In the genomic region with DNA sequence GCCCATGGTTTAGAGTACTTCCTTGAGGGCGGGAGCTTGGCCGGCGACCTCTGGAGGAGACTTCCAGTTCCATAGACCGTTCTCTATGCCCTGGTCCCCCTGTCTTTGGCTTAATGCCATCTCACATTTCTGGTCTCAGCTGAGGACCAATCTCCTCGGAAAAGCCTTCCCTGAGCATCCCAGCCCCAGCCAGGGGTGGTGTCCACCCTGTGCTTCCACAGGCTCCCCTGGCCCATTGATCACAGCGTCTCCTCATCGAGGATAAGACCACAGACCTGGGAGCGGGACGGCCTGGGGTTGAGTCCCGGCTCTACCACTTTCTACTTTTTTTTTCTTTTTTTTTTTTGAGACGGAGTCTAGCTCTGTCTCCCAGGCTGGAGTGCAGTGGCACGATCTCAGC, we compare ENCODE assay signal across 24 cellular contexts. TPM values are rescaled to one million over a fixed set of nuclear protein-coding genes. Genes with fewer than 3 reads are reported as not detected.
"Had no signal": no experiment of that assay in that cellular context is flagged by ENCODE, and none has a peak within 500 bp of the region (broad histone marks: within the 10 kb centered on the region; RNA-seq: fewer than 3 reads in every experiment).

No MANE protein-coding gene starts in this region.

- H3K9me3 ChIP-seq: left ventricle myocardium inferior, mucosa of descending colon, pancreas, prostate gland, suprapubic skin, thoracic aorta, tibial nerve, uterus had no signal

- H3K27me3 Mint-ChIP-seq: naive thymus-derived CD4-positive, alpha-beta T cell; natural killer cell treated with Interleukin-12 subunit alpha and Interleukin-12 subunit beta and Interleukin-15 and Interleukin-18, amount 100 ng/mL, for 72 hours; stimulated activated naive CD8-positive, alpha-beta T cell treated with anti-CD3 and anti-CD28 coated beads, Interleukin-15, Interleukin-2, amounts not matched to agents 100 ng/mL and 50 ng/mL, for 24 hours; type B pancreatic cell had no signal

- H3K36me3 ChIP-seq: left ventricle myocardium inferior, pancreas, prostate gland, suprapubic skin, thoracic aorta, tibial nerve, uterus had no signal

- DNase-seq: islet precursor cell; left ventricle myocardium inferior; midbrain; mucosa of descending colon; naive thymus-derived CD4-positive, alpha-beta T cell; pancreas; retina; stimulated activated CD4-positive, alpha-beta T cell treated with anti-CD3 and anti-CD28 coated beads, Interleukin-12 subunit alpha, Interleukin-12 subunit beta, amount 100 ng/mL, for 4 hours; stimulated activated CD4-positive, alpha-beta T cell treated with anti-CD3 and anti-CD28 coated beads, Interleukin-15, amount 100 ng/mL, for 24 hours; stimulated activated CD4-positive, alpha-beta T cell treated with anti-CD3 and anti-CD28 coated beads, Interleukin-2, amount 100 ng/mL, for 24 hours; stimulated activated CD4-positive, alpha-beta T cell treated with anti-CD3 and anti-CD28 coated beads, Interleukin-4, amount 100 ng/mL, for 1 hour; stimulated activated naive CD4-positive, alpha-beta T cell had no signal

- FAIRE-seq: pancreas had no signal

- H3K27ac Mint-ChIP-seq: naive thymus-derived CD4-positive, alpha-beta T cell; stimulated activated naive CD8-positive, alpha-beta T cell treated with anti-CD3 and anti-CD28 coated beads, Interleukin-15, Interleukin-2, amounts not matched to agents 100 ng/mL and 50 ng/mL, for 24 hours; type B pancreatic cell had no signal

- H3K27ac ChIP-seq: left ventricle myocardium inferior, pancreas, prostate gland, skin epidermis, suprapubic skin, thoracic aorta, tibial nerve, uterus had no signal

- H3K9me3 Mint-ChIP-seq: natural killer cell treated with Interleukin-12 subunit alpha and Interleukin-12 subunit beta and Interleukin-15 and Interleukin-18, amount 100 ng/mL, for 72 hours; stimulated activated naive CD8-positive, alpha-beta T cell treated with anti-CD3 and anti-CD28 coated beads, Interleukin-15, Interleukin-2, amounts not matched to agents 100 ng/mL and 50 ng/mL, for 24 hours; type B pancreatic cell had no signal

- H3K4me3 ChIP-seq: left ventricle myocardium inferior, lung, mucosa of descending colon, pancreas, prostate gland, skin epidermis, suprapubic skin, thoracic aorta, tibial nerve, uterus had no signal

- ATAC-seq: mucosa of descending colon; naive thymus-derived CD4-positive, alpha-beta T cell; natural killer cell treated with Interleukin-12 subunit alpha and Interleukin-12 subunit beta and Interleukin-15 and Interleukin-18, amount 100 ng/mL, for 72 hours; pancreas; right cardiac atrium; sciatic nerve had no signal

- H3K27me3 ChIP-seq: pancreas, suprapubic skin, uterus had no signal

- H3K4me3 Mint-ChIP-seq: naive thymus-derived CD4-positive, alpha-beta T cell; natural killer cell treated with Interleukin-12 subunit alpha and Interleukin-12 subunit beta and Interleukin-15 and Interleukin-18, amount 100 ng/mL, for 72 hours; stimulated activated naive CD8-positive, alpha-beta T cell treated with anti-CD3 and anti-CD28 coated beads, Interleukin-15, Interleukin-2, amounts not matched to agents 100 ng/mL and 50 ng/mL, for 24 hours; type B pancreatic cell had no signal

- H3K36me3 Mint-ChIP-seq: naive thymus-derived CD4-positive, alpha-beta T cell; natural killer cell treated with Interleukin-12 subunit alpha and Interleukin-12 subunit beta and Interleukin-15 and Interleukin-18, amount 100 ng/mL, for 72 hours; type B pancreatic cell had no signal

- H3K4me1 ChIP-seq: left ventricle myocardium inferior, pancreas, prostate gland had no signal

RNA-seq across cellular contexts. Expression of a gene that starts 14.5 kb away (rescaled TPM):
- total RNA-seq: left ventricle myocardium inferior; naive thymus-derived CD4-positive, alpha-beta T cell; natural killer cell treated with Interleukin-12 subunit alpha and Interleukin-12 subunit beta and Interleukin-15 and Interleukin-18, amount 100 ng/mL, for 72 hours; thoracic aorta had no signal
